ENCODE assay signal across 10 cellular contexts in the genomic region with DNA sequence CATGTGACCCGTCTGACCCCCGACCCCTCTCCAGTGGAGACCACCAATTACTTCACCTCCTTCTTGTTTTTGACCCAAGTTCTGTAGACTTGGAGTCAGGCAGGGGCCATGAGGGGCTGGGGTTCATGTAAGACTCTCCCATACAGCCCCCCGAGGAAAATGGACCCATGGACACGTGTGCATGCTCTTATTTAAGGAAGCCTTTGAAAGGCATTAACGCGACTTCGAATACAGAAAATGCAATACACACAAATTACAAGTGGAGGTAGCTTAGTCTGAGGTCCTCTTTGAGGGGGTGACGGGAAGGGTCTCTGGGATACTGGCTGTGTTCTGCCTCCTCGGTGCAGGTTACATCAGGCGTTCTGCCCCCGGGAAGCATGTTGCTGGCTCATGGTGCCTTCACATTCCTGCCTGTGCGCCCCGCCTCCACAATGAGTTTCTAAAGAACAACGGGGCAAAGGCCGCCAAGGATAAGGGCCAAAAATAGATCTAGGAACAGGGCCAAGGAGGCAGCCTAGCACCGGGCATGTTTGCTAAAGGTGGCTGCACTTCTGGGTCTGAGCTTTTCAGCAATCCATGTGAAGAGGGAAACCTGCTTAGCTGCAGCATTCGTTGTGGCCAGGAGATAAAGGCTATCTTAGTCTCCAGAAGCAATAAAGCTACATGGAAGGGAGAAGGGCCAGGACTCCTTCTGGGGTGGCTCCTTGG. TPM values are rescaled to one million over a fixed set of nuclear protein-coding genes. Genes with fewer than 3 reads are reported as not detected.
A peak's percentile ranks its signal among the peaks of the same experiment; 100 is the strongest.
DNase-seq lines count a peak whose midpoint lies in the region; ATAC-seq, FAIRE-seq and TF ChIP-seq lines count a peak whose summit lies in the region.
"Had no signal": no experiment of that assay in that cellular context is flagged by ENCODE, and none has a peak within 500 bp of the region (broad histone marks: within the 10 kb centered on the region; RNA-seq: fewer than 3 reads in every experiment).

No MANE protein-coding gene starts in this region.

- intact Hi-C loops in PC-3 (cut with micrococcal nuclease) = no loop called here
- intact Hi-C loops in esophagus muscularis mucosa (cut with DNase I) = loop anchor here (5.0 kb wide), 1 partner anchor 55 kb away; the partner anchor contains the start of gene RAB20

- no peak overlapping the region for H3K4me3 ChIP-seq in A549
- no peak overlapping the region for H3K4me3 ChIP-seq in PC-3 (ENCODE audit: low read length)
- no peak overlapping the region for H3K4me3 ChIP-seq in esophagus muscularis mucosa
- peak overlapping the region in 1 of 2 donors; percentile 11 for H3K4me3 ChIP-seq in muscle layer of duodenum (ENCODE audit: low read depth in 1 of 2, low read length in 2 of 2)

- H3K79me2 ChIP-seq in PC-3 (ENCODE audit: low read length) = no peaks in the 10 kb centered on the region

- ATAC-seq in A549 (peak; percentile 45 to 73; a peak in 3 of 6 replicates), PC-3 (peak; percentile 81), HG03460 (IDR thresholded peaks at IDR 0.05; ENCODE audit: unreplicated experiment) (no peak)
- ATAC-seq: activated CD8-positive, alpha-beta memory T cell treated with anti-CD3 and anti-CD28 coated beads, Interleukin-2, amount 10 ng/mL, durations not matched to agents 7 days and 5 days; natural killer cell had no signal

- H3K9me2 ChIP-seq in PC-3 (replicated peaks; ENCODE audit: low read length) = no peaks in the 10 kb centered on the region

- peak; percentile 28 to 57 for DNase-seq in A549 (ENCODE audit: low read depth in 1 of 2, low spot score in 1 of 2)
- peak; percentile 56 for DNase-seq in PC-3
- no peak for DNase-seq in esophagus muscularis mucosa (ENCODE audit: extremely low spot score)
- DNase-seq in NOMO-1 (lab: John Stamatoyannopoulos, UW; ENCODE audit: unreplicated experiment in 2 of 2) = no peak
- no peak for DNase-seq in iPS-NIHi11 (ENCODE audit: low spot score)
- DNase-seq in GM19240 (ENCODE audit: insufficient read length, low spot score) = no peak
- DNase-seq: activated CD8-positive, alpha-beta memory T cell treated with anti-CD3 and anti-CD28 coated beads, Interleukin-2, amount 10 ng/mL, durations not matched to agents 7 days and 5 days; natural killer cell had no signal

- BruUV-seq in PC-3 (replicated peaks; lab: Mats Ljungman, UMichigan) = no TSS peak

- no peak for FAIRE-seq in A549 (lab: Jason Lieb, UNC)

- TF ChIP-seq POLR2A in A549 (IDR thresholded peaks at IDR 0.05; ENCODE audit: low read length) = no peak
- TF ChIP-seq POLR2A in esophagus muscularis mucosa (IDR thresholded peaks at IDR 0.05; ENCODE audit: low read depth) = no peak

- POLR2A ChIA-PET in A549 (lab: Yijun Ruan, JAX) = interaction anchor here (1.0 kb wide), 1 partner anchor 54 kb away, joined by 3 read pairs; the partner anchor contains the start of gene RAB20
- POLR2A ChIA-PET in PC-3 (lab: Charles Lee; ENCODE audit: unreplicated experiment) = no interaction called here

- H4K20me1 ChIP-seq in PC-3 (ENCODE audit: low read length) = no peaks in the 10 kb centered on the region

- H3K27ac ChIP-seq in A549 = peak overlapping the region; percentile 55 to 79
- peak overlapping the region; percentile 61 for H3K27ac ChIP-seq in PC-3 (ENCODE audit: low read length)
- H3K27ac ChIP-seq in esophagus muscularis mucosa (replicated peaks in 1 of 4) = peak overlapping the region; percentile 69 to 79 (median 78)
- H3K27ac ChIP-seq in muscle layer of duodenum (ENCODE audit: low read length) = peak overlapping the region; percentile 92

- peak overlapping the region; percentile 33; the same call in 1 of the 2 replicates for H3K9ac ChIP-seq in PC-3 (ENCODE audit: low read length)

- TF ChIP-seq CTCF in A549 (IDR thresholded peaks at IDR 0.05) = no peak
- TF ChIP-seq CTCF in PC-3 (conservative IDR thresholded peaks at IDR 0.05; ENCODE audit: low read depth, low read length) = no peak
- TF ChIP-seq CTCF in esophagus muscularis mucosa (IDR thresholded peaks at IDR 0.05) = no peak

- H3K27me3 ChIP-seq in PC-3 (ENCODE audit: low read length) (no peaks in the 10 kb centered on the region), esophagus muscularis mucosa (no peaks in the 10 kb centered on the region), muscle layer of duodenum (ENCODE audit: low read depth, low read length) (no peaks in the 10 kb centered on the region)

- TF ChIP-seq RAD21 in A549 (conservative IDR thresholded peaks at IDR 0.05 in 1 of 2, IDR thresholded peaks at IDR 0.05 in 1 of 2) = no peak

- H3K36me3 ChIP-seq in PC-3 (ENCODE audit: low read depth, low read length) (no peaks in the 10 kb centered on the region), esophagus muscularis mucosa (peaks cover 56 to 99% (median 95%) of the 10 kb centered on the region in 4 donors), muscle layer of duodenum (ENCODE audit: control insufficient read depth in 1 of 2, insufficient read depth in 2 of 2, low read length in 2 of 2) (peaks cover 6 to 69% of the 10 kb centered on the region in 2 donors)

- H3K4me1 ChIP-seq in A549 = peaks cover 16% of the 10 kb centered on the region
- H3K4me1 ChIP-seq in PC-3 (ENCODE audit: insufficient read depth, low read length) = peaks cover 11% of the 10 kb centered on the region
- H3K4me1 ChIP-seq in esophagus muscularis mucosa = peaks cover 45 to 62% (median 51%) of the 10 kb centered on the region in 4 donors
- H3K4me1 ChIP-seq in muscle layer of duodenum (ENCODE audit: control insufficient read depth in 1 of 2, insufficient read depth in 2 of 2, low read length in 2 of 2) = peaks cover 12 to 39% of the 10 kb centered on the region in 2 donors

- no peak overlapping the region for H2AFZ ChIP-seq in PC-3 (ENCODE audit: low read length)

- CTCF ChIA-PET in A549 (lab: Yijun Ruan, JAX) = no interaction called here
- CTCF ChIA-PET in PC-3 (lab: Charles Lee) = interaction anchor here (1.0 kb wide), 1 partner anchor 51 kb away, joined by 3 read pairs; no protein-coding TSS in a partner anchor

- 50% methylated on average over 17 of the region's 17 CpGs for WGBS in A549 (ENCODE audit: missing lambda C conversion rate)
- WGBS in esophagus muscularis mucosa = 40% methylated on average over 17 of the region's 17 CpGs

- peak overlapping the region; percentile 67 for H3K4me2 ChIP-seq in A549
- peak overlapping the region; percentile 44 for H3K4me2 ChIP-seq in PC-3 (ENCODE audit: low read length)

- H3K9me3 ChIP-seq in A549 = no peaks in the 10 kb centered on the region
- no peaks in the 10 kb centered on the region for H3K9me3 ChIP-seq in PC-3 (ENCODE audit: low read length)
- H3K9me3 ChIP-seq in esophagus muscularis mucosa = no peaks in the 10 kb centered on the region
- H3K9me3 ChIP-seq in muscle layer of duodenum (ENCODE audit: control insufficient read depth in 1 of 2, low read length in 2 of 2) = no peaks in the 10 kb centered on the region

- no peak for TF ChIP-seq EP300 in A549 (IDR thresholded peaks at IDR 0.05)
- peak; percentile 31 for TF ChIP-seq EP300 in esophagus muscularis mucosa (IDR thresholded peaks at IDR 0.05)

- H3F3A ChIP-seq in PC-3 (ENCODE audit: low read length, unreplicated experiment) = no peaks in the 10 kb centered on the region

TF ChIP-seq in A549, 52 proteins besides CTCF, POLR2A, EP300 and RAD21:
- TF ChIP-seq, protein P1, sequence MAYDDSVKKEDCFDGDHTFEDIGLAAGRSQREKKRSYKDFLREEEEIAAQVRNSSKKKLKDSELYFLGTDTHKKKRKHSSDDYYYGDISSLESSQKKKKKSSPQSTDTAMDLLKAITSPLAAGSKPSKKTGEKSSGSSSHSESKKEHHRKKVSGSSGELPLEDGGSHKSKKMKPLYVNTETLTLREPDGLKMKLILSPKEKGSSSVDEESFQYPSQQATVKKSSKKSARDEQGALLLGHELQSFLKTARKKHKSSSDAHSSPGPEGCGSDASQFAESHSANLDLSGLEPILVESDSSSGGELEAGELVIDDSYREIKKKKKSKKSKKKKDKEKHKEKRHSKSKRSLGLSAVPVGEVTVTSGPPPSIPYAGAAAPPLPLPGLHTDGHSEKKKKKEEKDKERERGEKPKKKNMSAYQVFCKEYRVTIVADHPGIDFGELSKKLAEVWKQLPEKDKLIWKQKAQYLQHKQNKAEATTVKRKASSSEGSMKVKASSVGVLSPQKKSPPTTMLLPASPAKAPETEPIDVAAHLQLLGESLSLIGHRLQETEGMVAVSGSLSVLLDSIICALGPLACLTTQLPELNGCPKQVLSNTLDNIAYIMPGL (CRISPR knock-in tag; IDR thresholded peaks at IDR 0.05; ENCODE audit: borderline replicate concordance) = no peak
- TF ChIP-seq ZC3H11A (IDR thresholded peaks at IDR 0.05) (no peak), RNF2 (IDR thresholded peaks at IDR 0.05; ENCODE audit: borderline replicate concordance, low read depth) (no peak), KDM5A (IDR thresholded peaks at IDR 0.05) (no peak)

RNA-seq across cellular contexts. Expression of gene RAB20, which starts 54.5 kb away (rescaled TPM):
- polyA plus RNA-seq in A549 (2011; rRNA removed) (1.0 and 1.1 TPM in 2 replicates), A549 (2017; fragmentation: RNase III; extraction: RNeasy Plus Mini Kit Qiagen cat#74134 plus additional on column Dnase treatment) (1.2 to 1.7 TPM (median 1.5 TPM) in 3 replicates)
- 0.71 and 0.88 TPM in 2 replicates for polyA plus RNA-seq in A549 (2012; cell fraction: cytosol; rRNA removed)
- 0.38 and 0.78 TPM in 2 replicates for polyA plus RNA-seq in A549 (2012; cell fraction: nucleus; rRNA removed)
- 0.41 and 0.88 TPM in 2 replicates for polyA minus RNA-seq in A549 (2011; rRNA and poly(A)+ RNA removed)
- total RNA-seq in PC-3 (2014; rRNA removed) (22.9 and 27.9 TPM in 2 replicates), esophagus muscularis mucosa (10 to 100 TPM; 10.9 to 40.6 (median 15.4) TPM)

Comparison
In these comparisons a context has a peak if more than half of its experiments do, and no peak if none do; other contexts are left out.
1. DNase-seq: peak in A549 (2 of 2) and PC-3 (single experiment); none in esophagus muscularis mucosa (single experiment), NOMO-1 (0 of 2), iPS-NIHi11 (single experiment) and GM19240 (single experiment).
2. Peak in every context shown above with its lines, with median percentiles within 50 percentile points of each other: H3K27ac ChIP-seq.